35 cellular contexts compared by ENCODE assay signal in genomic region chr3:151100076-151100475, GRCh38. TPM values are rescaled to one million over a fixed set of nuclear protein-coding genes. Genes with fewer than 3 reads are reported as not detected.
"Had no signal": no experiment of that assay in that cellular context is flagged by ENCODE, and none has a peak within 500 bp of the region (broad histone marks: within the 10 kb centered on the region; RNA-seq: fewer than 3 reads in every experiment).

No MANE protein-coding gene starts in this region.

- H3K9me3 Mint-ChIP-seq: activated CD4-positive, alpha-beta T cell treated with anti-CD3 and anti-CD28 coated beads, Interleukin-2, amount 10 ng/mL, durations not matched to agents 24 days and 14 days; activated CD8-positive, alpha-beta T cell treated with anti-CD3 and anti-CD28 coated beads for 36 hours; activated T-helper 1 cell treated with anti-CD3 and anti-CD28 coated beads, Interleukin-12 subunit alpha, Interleukin-12 subunit beta, Interleukin-2, Interleukin-4 antibody, amounts not matched to agents 30 ng/mL and 10 ng/mL and 1 ng/mL, durations not matched to agents 14 hours and 24 hours and 36 hours; activated T-helper 17 cell treated with anti-CD3 and anti-CD28 coated beads, Interleukin-2, amount 50 U/mL, for 72 hours; T-helper 1 cell treated with Interleukin-12 subunit alpha and Interleukin-12 subunit beta and Interleukin-4 antibody, amounts not matched to agents 30 μg/mL and 1 μg/mL, for 36 hours; T-helper 2 cell treated with Interferon-gamma antibody and Interleukin-4, amounts not matched to agents 5 μg/mL and 100 μg/mL, for 36 hours had no signal

- H3K27me3 ChIP-seq: adrenal gland, body of pancreas, breast epithelium had no signal

- H3K27ac ChIP-seq: body of pancreas, brain microvascular endothelial cell, breast epithelium, VCaP had no signal

- H3K36me3 ChIP-seq: adrenal gland, brain microvascular endothelial cell, breast epithelium had no signal

- H3K4me3 Mint-ChIP-seq: activated B cell treated with CpG ODN at 0.5 μM for 24 hours; activated CD4-positive, alpha-beta memory T cell treated with anti-CD3 and anti-CD28 coated beads for 36 hours; activated CD4-positive, alpha-beta T cell treated with anti-CD3 and anti-CD28 coated beads, Interleukin-2, amount 10 ng/mL, durations not matched to agents 24 days and 14 days; activated CD8-positive, alpha-beta T cell treated with anti-CD3 and anti-CD28 coated beads for 36 hours; activated naive CD4-positive, alpha-beta T cell treated with anti-CD3 and anti-CD28 coated beads for 36 hours; activated naive CD8-positive, alpha-beta T cell treated with anti-CD3 and anti-CD28 coated beads for 36 hours; activated T-cell treated with anti-CD3 and anti-CD28 coated beads, Interleukin-2, amount 50 U/mL, for 4 hours; activated T-cell treated with anti-CD3 and anti-CD28 coated beads, Interleukin-2, amount 50 U/mL, for 72 hours; activated T-helper 1 cell treated with anti-CD3 and anti-CD28 coated beads, Interleukin-12 subunit alpha, Interleukin-12 subunit beta, Interleukin-2, Interleukin-4 antibody, amounts not matched to agents 30 ng/mL and 10 ng/mL and 1 ng/mL, durations not matched to agents 14 hours and 24 hours and 36 hours; activated T-helper 17 cell treated with anti-CD3 and anti-CD28 coated beads, Interleukin-2, amount 50 U/mL, for 72 hours; T-helper 1 cell treated with Interleukin-12 subunit alpha and Interleukin-12 subunit beta and Interleukin-4 antibody, amounts not matched to agents 30 μg/mL and 1 μg/mL, for 36 hours; T-helper 2 cell treated with Interferon-gamma antibody and Interleukin-4, amounts not matched to agents 5 μg/mL and 100 μg/mL, for 36 hours had no signal

- H3K4me1 ChIP-seq: body of pancreas, breast epithelium had no signal

- ATAC-seq: activated CD8-positive, alpha-beta T cell treated with anti-CD3 and anti-CD28 coated beads for 36 hours; activated naive CD4-positive, alpha-beta T cell treated with anti-CD3 and anti-CD28 coated beads, Interleukin-2, amount 50 U/mL, for 72 hours; activated T-cell treated with anti-CD3 and anti-CD28 coated beads, Interleukin-2, amount 50 U/mL, for 4 hours; activated T-cell treated with anti-CD3 and anti-CD28 coated beads, Interleukin-2, amount 50 U/mL, for 72 hours; activated T-helper 17 cell treated with anti-CD3 and anti-CD28 coated beads, Interleukin-2, amount 50 U/mL, for 72 hours; body of pancreas had no signal

- H3K4me3 ChIP-seq: adrenal gland, body of pancreas, breast epithelium had no signal

- H3K36me3 Mint-ChIP-seq: activated CD4-positive, alpha-beta memory T cell treated with anti-CD3 and anti-CD28 coated beads for 36 hours; activated naive CD8-positive, alpha-beta T cell treated with anti-CD3 and anti-CD28 coated beads for 36 hours had no signal

- H3K4me1 Mint-ChIP-seq: activated B cell treated with CpG ODN at 0.5 μM for 24 hours; activated CD4-positive, alpha-beta T cell treated with anti-CD3 and anti-CD28 coated beads, Interleukin-2, amount 10 ng/mL, durations not matched to agents 24 days and 14 days; activated naive CD8-positive, alpha-beta T cell treated with anti-CD3 and anti-CD28 coated beads for 36 hours; activated T-helper 17 cell treated with anti-CD3 and anti-CD28 coated beads, Interleukin-2, amount 50 U/mL, for 72 hours had no signal

- H3K9me3 ChIP-seq: adrenal gland, body of pancreas, breast epithelium had no signal

- H3K27ac Mint-ChIP-seq: activated B cell treated with CpG ODN at 0.5 μM for 24 hours; activated CD4-positive, alpha-beta memory T cell treated with anti-CD3 and anti-CD28 coated beads for 36 hours; activated CD4-positive, alpha-beta T cell treated with anti-CD3 and anti-CD28 coated beads, Interleukin-2, amount 10 ng/mL, durations not matched to agents 24 days and 14 days; activated CD8-positive, alpha-beta T cell treated with anti-CD3 and anti-CD28 coated beads for 36 hours; activated naive CD4-positive, alpha-beta T cell treated with anti-CD3 and anti-CD28 coated beads for 36 hours; activated naive CD4-positive, alpha-beta T cell treated with anti-CD3 and anti-CD28 coated beads, Interleukin-2, amount 50 U/mL, for 72 hours; activated naive CD8-positive, alpha-beta T cell treated with anti-CD3 and anti-CD28 coated beads for 36 hours; activated T-cell treated with anti-CD3 and anti-CD28 coated beads, Interleukin-2, amount 50 U/mL, for 72 hours; activated T-helper 1 cell treated with anti-CD3 and anti-CD28 coated beads, Interleukin-12 subunit alpha, Interleukin-12 subunit beta, Interleukin-2, Interleukin-4 antibody, amounts not matched to agents 30 ng/mL and 10 ng/mL and 1 ng/mL, durations not matched to agents 14 hours and 24 hours and 36 hours; activated T-helper 17 cell treated with anti-CD3 and anti-CD28 coated beads, Interleukin-2, amount 50 U/mL, for 72 hours; T-helper 1 cell treated with Interleukin-12 subunit alpha and Interleukin-12 subunit beta and Interleukin-4 antibody, amounts not matched to agents 30 μg/mL and 1 μg/mL, for 36 hours; T-helper 2 cell treated with Interferon-gamma antibody and Interleukin-4, amounts not matched to agents 5 μg/mL and 100 μg/mL, for 36 hours had no signal

- DNase-seq: activated B cell treated with CpG ODN at 0.5 μM for 24 hours; activated CD4-positive, alpha-beta memory T cell treated with anti-CD3 and anti-CD28 coated beads for 36 hours; activated CD4-positive, alpha-beta T cell treated with anti-CD3 and anti-CD28 coated beads for 4 hours; activated CD4-positive, alpha-beta T cell treated with anti-CD3 and anti-CD28 coated beads, Interleukin-2, amount 10 ng/mL, durations not matched to agents 24 days and 14 days; activated CD4-positive, alpha-beta T cell treated with anti-CD3 and anti-CD28 coated beads, Interleukin-2, amount 50 U/mL, for 1 hour; activated CD4-positive, alpha-beta T cell treated with anti-CD3 and anti-CD28 coated beads, Interleukin-2, amount 50 U/mL, for 4 hours; activated CD4-positive, CD25-positive, alpha-beta regulatory T cell treated with anti-CD3 and anti-CD28 coated beads, Interleukin-2, amount 50 U/mL, for 72 hours; activated CD8-positive, alpha-beta memory T cell treated with anti-CD3 and anti-CD28 coated beads, Interleukin-2, amount 50 U/mL, for 4 hours; activated CD8-positive, alpha-beta T cell treated with anti-CD3 and anti-CD28 coated beads for 36 hours; activated effector memory CD4-positive, alpha-beta T cell treated with anti-CD3 and anti-CD28 coated beads, Interleukin-2, amount 50 U/mL, for 16 hours; activated gamma-delta T cell treated with Interleukin-2 at 50 U/mL for 16 hours; activated naive CD4-positive, alpha-beta T cell; activated naive CD4-positive, alpha-beta T cell treated with anti-CD3 and anti-CD28 coated beads for 36 hours; activated naive CD4-positive, alpha-beta T cell treated with anti-CD3 and anti-CD28 coated beads, Interleukin-2, amount 50 U/mL, for 16 hours; activated naive CD8-positive, alpha-beta T cell treated with anti-CD3 and anti-CD28 coated beads for 36 hours; activated T-cell treated with anti-CD3 and anti-CD28 coated beads for 4 hours; activated T-cell treated with anti-CD3 and anti-CD28 coated beads, Interleukin-2, amount 50 U/mL, for 1 hour; activated T-cell treated with anti-CD3 and anti-CD28 coated beads, Interleukin-2, amount 50 U/mL, for 4 hours; activated T-cell treated with anti-CD3 and anti-CD28 coated beads, Interleukin-2, amount 50 U/mL, for 72 hours; adrenal gland; amniotic stem cell; aorta; body of pancreas; brain microvascular endothelial cell; central memory CD4-positive, alpha-beta T cell; T-helper 1 cell; T-helper 2 cell; T-helper 9 cell had no signal

RNA-seq across cellular contexts. Expression of gene MED12L, which starts 14.6 kb away (rescaled TPM):
- polyA plus RNA-seq: aorta had no signal
